Comparison of ENCODE assay signal across 9 cellular contexts in genomic region chr14:49688701-49689030, GRCh38. TPM values are rescaled to one million over a fixed set of nuclear protein-coding genes. Genes with fewer than 3 reads are reported as not detected.
DNase-seq lines count a peak whose midpoint lies in the region; ATAC-seq and TF ChIP-seq lines count a peak whose summit lies in the region.
"Had no signal": no experiment of that assay in that cellular context is flagged by ENCODE, and none has a peak within 500 bp of the region (broad histone marks: within the 10 kb centered on the region; RNA-seq: fewer than 3 reads in every experiment).

No MANE protein-coding gene starts in this region.

- H3K4me3 Mint-ChIP-seq in activated naive CD4-positive, alpha-beta T cell treated with anti-CD3 and anti-CD28 coated beads for 36 hours: peak overlapping the region; percentile 92
- peak overlapping the region; percentile 91 for H3K4me3 Mint-ChIP-seq in activated naive CD8-positive, alpha-beta T cell treated with anti-CD3 and anti-CD28 coated beads, Interleukin-2, amount 50 U/mL, for 24 hours

- no peaks in the 10 kb centered on the region for H3K27me3 ChIP-seq in tibial artery

- TF ChIP-seq CTCF in tibial artery (IDR thresholded peaks at IDR 0.05): no peak

- H3K4me3 ChIP-seq in mesodermal cell (ENCODE audit: extremely low read depth, insufficient read depth, low read length, poor library complexity, severe bottlenecking) (peak overlapping the region; percentile 58), tibial artery (peak overlapping the region; percentile 72 to 77)

- H3K27me3 Mint-ChIP-seq in activated naive CD4-positive, alpha-beta T cell treated with anti-CD3 and anti-CD28 coated beads for 36 hours (ENCODE audit: low read depth): no peaks in the 10 kb centered on the region
- no peaks in the 10 kb centered on the region for H3K27me3 Mint-ChIP-seq in activated naive CD8-positive, alpha-beta T cell treated with anti-CD3 and anti-CD28 coated beads, Interleukin-2, amount 50 U/mL, for 24 hours

- H3K36me3 Mint-ChIP-seq in activated naive CD4-positive, alpha-beta T cell treated with anti-CD3 and anti-CD28 coated beads for 36 hours (ENCODE audit: low read depth): peaks cover 13% of the 10 kb centered on the region
- peaks cover 17% of the 10 kb centered on the region for H3K36me3 Mint-ChIP-seq in activated naive CD8-positive, alpha-beta T cell treated with anti-CD3 and anti-CD28 coated beads, Interleukin-2, amount 50 U/mL, for 24 hours (ENCODE audit: low read depth)

- H3K9me3 ChIP-seq in mesodermal cell (ENCODE audit: control insufficient read depth, low read length) (no peaks in the 10 kb centered on the region), tibial artery (no peaks in the 10 kb centered on the region)

- H3K27ac ChIP-seq in mesodermal cell (ENCODE audit: low read depth, low read length, severe bottlenecking) (peak overlapping the region; percentile 82), tibial artery (peak overlapping the region; percentile 77 to 78)

- H3K4me1 ChIP-seq in mesodermal cell (ENCODE audit: control insufficient read depth, insufficient read depth, low read length, poor library complexity, severe bottlenecking): no peaks in the 10 kb centered on the region
- peaks cover 0 to 14% (median 4%) of the 10 kb centered on the region in 4 donors for H3K4me1 ChIP-seq in tibial artery

- WGBS in mesodermal cell (ENCODE audit: insufficient coverage in 2 of 2), 2 experiments: 93 to 94% methylated on average over 2 to 7 of the region's 8 CpGs

- H3K36me3 ChIP-seq in mesodermal cell (ENCODE audit: control insufficient read depth, insufficient read depth, low read length) (no peaks in the 10 kb centered on the region), tibial artery (no peaks in the 10 kb centered on the region)

- no peak for DNase-seq in activated naive CD4-positive, alpha-beta T cell treated with anti-CD3 and anti-CD28 coated beads for 36 hours
- DNase-seq in activated naive CD4-positive, alpha-beta T cell treated with Interleukin-2 at 50 U/mL for 16 hours: no peak
- no peak for DNase-seq in activated naive CD8-positive, alpha-beta T cell treated with anti-CD3 and anti-CD28 coated beads, Interleukin-2, amount 50 U/mL, for 24 hours
- no peak for DNase-seq in tibial artery
- no peak for DNase-seq in UCSD-AML1 (lab: John Stamatoyannopoulos, UW; ENCODE audit: unreplicated experiment)
- DNase-seq in pons (ENCODE audit: low spot score): no peak
- DNase-seq: NCI-H1105 had no signal

- no peaks in the 10 kb centered on the region for H3K9me3 Mint-ChIP-seq in activated naive CD4-positive, alpha-beta T cell treated with anti-CD3 and anti-CD28 coated beads for 36 hours
- H3K9me3 Mint-ChIP-seq in activated naive CD8-positive, alpha-beta T cell treated with anti-CD3 and anti-CD28 coated beads, Interleukin-2, amount 50 U/mL, for 24 hours: no peaks in the 10 kb centered on the region

- CTCF ChIA-PET in activated naive CD4-positive, alpha-beta T cell treated with anti-CD3 and anti-CD28 coated beads for 36 hours (lab: Charles Lee): no interaction called here

- intact Hi-C loops in activated naive CD4-positive, alpha-beta T cell treated with anti-CD3 and anti-CD28 coated beads for 36 hours (cut with micrococcal nuclease): loop anchor here (1.0 to 2.0 kb wide), 6 partner anchors 54 to 543 kb away; partner anchors contain the start of genes KLHDC2, NEMF, RPS29 and SOS2
- intact Hi-C loops in tibial artery (cut with DNase I; ENCODE audit: low total_unique reads): no loop called here

- no peak for ATAC-seq in activated naive CD8-positive, alpha-beta T cell treated with anti-CD3 and anti-CD28 coated beads, Interleukin-2, amount 50 U/mL, for 24 hours
- no peak for ATAC-seq in GM21528 (IDR thresholded peaks at IDR 0.05; ENCODE audit: low FRiP score, unreplicated experiment)

- H3K4me1 Mint-ChIP-seq in activated naive CD4-positive, alpha-beta T cell treated with anti-CD3 and anti-CD28 coated beads for 36 hours (ENCODE audit: low read depth): peaks cover 25% of the 10 kb centered on the region
- H3K4me1 Mint-ChIP-seq in activated naive CD8-positive, alpha-beta T cell treated with anti-CD3 and anti-CD28 coated beads, Interleukin-2, amount 50 U/mL, for 24 hours: peaks cover 38% of the 10 kb centered on the region

- H3K27ac Mint-ChIP-seq in activated naive CD4-positive, alpha-beta T cell treated with anti-CD3 and anti-CD28 coated beads for 36 hours: peak overlapping the region; percentile 83
- peak overlapping the region; percentile 89 for H3K27ac Mint-ChIP-seq in activated naive CD8-positive, alpha-beta T cell treated with anti-CD3 and anti-CD28 coated beads, Interleukin-2, amount 50 U/mL, for 24 hours

RNA-seq across cellular contexts. Expression of gene POLE2, which starts 0.7 kb away (rescaled TPM):
- 10 to 100 TPM; 36.9 to 40.3 TPM for total RNA-seq in activated naive CD4-positive, alpha-beta T cell treated with anti-CD3 and anti-CD28 coated beads for 36 hours
- polyA plus RNA-seq in mesodermal cell (2013, experiment 1 of 2): 16.9 TPM
- 23.7 TPM for polyA plus RNA-seq in mesodermal cell (2013, experiment 2 of 2)

RNA-seq across cellular contexts. Expression of gene KLHDC1, which starts 4.3 kb away (rescaled TPM):
- total RNA-seq in activated naive CD4-positive, alpha-beta T cell treated with anti-CD3 and anti-CD28 coated beads for 36 hours: under 1 TPM; 0.57 to 0.79 TPM
- 1.2 TPM for polyA plus RNA-seq in mesodermal cell (2013, experiment 1 of 2)
- 1.7 TPM for polyA plus RNA-seq in mesodermal cell (2013, experiment 2 of 2)

RNA-seq across cellular contexts. Expression of gene DNAAF2, which starts 53.6 kb away (rescaled TPM):
- 1 to 10 TPM; 5.5 to 6.0 TPM for total RNA-seq in activated naive CD4-positive, alpha-beta T cell treated with anti-CD3 and anti-CD28 coated beads for 36 hours
- 16.1 TPM for polyA plus RNA-seq in mesodermal cell (2013, experiment 1 of 2)
- 17.4 TPM for polyA plus RNA-seq in mesodermal cell (2013, experiment 2 of 2)
